8 cellular contexts compared by ENCODE assay signal in genomic region chr15:35320911-35321310, GRCh38.
"Had no signal": no experiment of that assay in that cellular context is flagged by ENCODE, and none has a peak within 500 bp of the region (broad histone marks: within the 10 kb centered on the region; RNA-seq: fewer than 3 reads in every experiment).

No MANE protein-coding gene starts in this region.

- FAIRE-seq: H1, H54, HTR-8/SVneo, K562 had no signal

- H3K4me3 ChIP-seq: GM23338, K562 had no signal

- DNase-seq: H9, HCEC 1CT, IMR-90 had no signal

- H2AFZ ChIP-seq: GM23338 had no signal

- H3K4me2 ChIP-seq: GM23338 had no signal

- ATAC-seq: GM23338, K562 had no signal
